ENCODE assay signal across 18 cellular contexts in the genomic region with DNA sequence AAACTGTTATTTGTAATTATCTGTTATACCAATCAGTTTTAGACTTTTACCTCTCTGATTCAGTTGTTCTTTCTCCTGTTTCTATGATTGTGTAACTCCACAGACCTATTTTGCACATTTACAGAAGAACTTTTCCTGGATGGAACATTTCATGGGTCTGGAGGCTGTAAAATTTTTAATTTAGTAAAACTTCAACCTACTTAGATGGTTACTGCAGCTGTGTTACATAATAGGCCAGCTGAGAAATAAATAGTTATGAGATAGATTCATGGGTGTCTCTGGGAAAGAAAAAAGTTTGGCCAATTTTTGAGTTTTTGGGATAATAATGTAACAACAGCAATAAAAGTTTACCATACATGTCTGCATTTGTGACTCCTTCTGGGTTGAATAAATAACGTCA.
"Had no signal": no experiment of that assay in that cellular context is flagged by ENCODE, and none has a peak within 500 bp of the region (broad histone marks: within the 10 kb centered on the region; RNA-seq: fewer than 3 reads in every experiment).

No MANE protein-coding gene starts in this region.

- ATAC-seq: activated CD4-positive, alpha-beta T cell treated with anti-CD3 and anti-CD28 coated beads for 36 hours; activated T-cell treated with anti-CD3 and anti-CD28 coated beads, Interleukin-2, amount 50 U/mL, for 4 hours; foreskin keratinocyte; left lung; sciatic nerve had no signal

- H3K4me1 Mint-ChIP-seq: activated CD4-positive, alpha-beta T cell treated with anti-CD3 and anti-CD28 coated beads for 36 hours; activated naive CD4-positive, alpha-beta T cell treated with anti-CD3 and anti-CD28 coated beads, Interleukin-2, amount 10 ng/mL, durations not matched to agents 7 days and 5 days had no signal

- H3K9me3 Mint-ChIP-seq: activated naive CD4-positive, alpha-beta T cell treated with anti-CD3 and anti-CD28 coated beads, Interleukin-2, amount 10 ng/mL, durations not matched to agents 7 days and 5 days; activated T-cell treated with anti-CD3 and anti-CD28 coated beads, Interleukin-2, amount 50 U/mL, for 4 hours; dendritic cell treated with granulocyte-macrophage colony-stimulating factor and Interleukin-4, amounts not matched to agents 40 ng/mL and 50 ng/mL, for 4 days; stimulated activated naive CD8-positive, alpha-beta T cell treated with anti-CD3 and anti-CD28 coated beads, Interleukin-15, Interleukin-2, amounts not matched to agents 100 ng/mL and 50 ng/mL, for 24 hours had no signal

- H3K36me3 Mint-ChIP-seq: activated naive CD4-positive, alpha-beta T cell treated with anti-CD3 and anti-CD28 coated beads, Interleukin-2, amount 10 ng/mL, durations not matched to agents 7 days and 5 days had no signal

- H3K4me3 Mint-ChIP-seq: activated CD4-positive, alpha-beta T cell treated with anti-CD3 and anti-CD28 coated beads for 36 hours; activated naive CD4-positive, alpha-beta T cell treated with anti-CD3 and anti-CD28 coated beads, Interleukin-2, amount 10 ng/mL, durations not matched to agents 7 days and 5 days; activated T-cell treated with anti-CD3 and anti-CD28 coated beads, Interleukin-2, amount 50 U/mL, for 4 hours; dendritic cell treated with granulocyte-macrophage colony-stimulating factor and Interleukin-4, amounts not matched to agents 40 ng/mL and 50 ng/mL, for 4 days; stimulated activated naive CD8-positive, alpha-beta T cell treated with anti-CD3 and anti-CD28 coated beads, Interleukin-15, Interleukin-2, amounts not matched to agents 100 ng/mL and 50 ng/mL, for 24 hours had no signal

- H3K4me3 ChIP-seq: cardiac muscle cell, left lung, suprapubic skin, tibial nerve had no signal

- H3K4me1 ChIP-seq: foreskin keratinocyte had no signal

- H3K27ac Mint-ChIP-seq: activated CD4-positive, alpha-beta T cell treated with anti-CD3 and anti-CD28 coated beads for 36 hours; activated naive CD4-positive, alpha-beta T cell treated with anti-CD3 and anti-CD28 coated beads, Interleukin-2, amount 10 ng/mL, durations not matched to agents 7 days and 5 days; stimulated activated naive CD8-positive, alpha-beta T cell treated with anti-CD3 and anti-CD28 coated beads, Interleukin-15, Interleukin-2, amounts not matched to agents 100 ng/mL and 50 ng/mL, for 24 hours had no signal

- H3K27me3 Mint-ChIP-seq: activated CD4-positive, alpha-beta T cell treated with anti-CD3 and anti-CD28 coated beads for 36 hours; activated naive CD4-positive, alpha-beta T cell treated with anti-CD3 and anti-CD28 coated beads, Interleukin-2, amount 10 ng/mL, durations not matched to agents 7 days and 5 days; dendritic cell treated with granulocyte-macrophage colony-stimulating factor and Interleukin-4, amounts not matched to agents 40 ng/mL and 50 ng/mL, for 4 days; stimulated activated naive CD8-positive, alpha-beta T cell treated with anti-CD3 and anti-CD28 coated beads, Interleukin-15, Interleukin-2, amounts not matched to agents 100 ng/mL and 50 ng/mL, for 24 hours had no signal

- H3K9me3 ChIP-seq: left lung, suprapubic skin, tibial nerve had no signal

- H3K27ac ChIP-seq: cardiac muscle cell, foreskin keratinocyte, left lung, suprapubic skin had no signal

- DNase-seq: activated CD4-positive, alpha-beta T cell treated with anti-CD3 and anti-CD28 coated beads for 36 hours; activated CD4-positive, alpha-beta T cell treated with anti-CD3 and anti-CD28 coated beads, Interleukin-2, amount 50 U/mL, for 48 hours; activated CD8-positive, alpha-beta memory T cell treated with anti-CD3 and anti-CD28 coated beads, Interleukin-2, amount 50 U/mL, for 48 hours; activated effector memory CD4-positive, alpha-beta T cell treated with anti-CD3 and anti-CD28 coated beads, Interleukin-2, amount 50 U/mL, for 16 hours; activated naive CD4-positive, alpha-beta T cell treated with anti-CD3 and anti-CD28 coated beads, Interleukin-2, amount 10 ng/mL, durations not matched to agents 7 days and 5 days; activated T-cell treated with anti-CD3 and anti-CD28 coated beads, Interleukin-2, amount 50 U/mL, for 4 hours; effector CD4-positive, alpha-beta T cell; foreskin keratinocyte; left lung; nucleus accumbens; stimulated activated CD4-positive, alpha-beta T cell treated with anti-CD3 and anti-CD28 coated beads, Interleukin-4, amount 100 ng/mL, for 24 hours; T-helper 9 cell had no signal

- H3K36me3 ChIP-seq: cardiac muscle cell, left lung, suprapubic skin, tibial nerve had no signal

- H3K27me3 ChIP-seq: cardiac muscle cell, foreskin keratinocyte, left lung, suprapubic skin, tibial nerve had no signal
